In the genomic region with DNA sequence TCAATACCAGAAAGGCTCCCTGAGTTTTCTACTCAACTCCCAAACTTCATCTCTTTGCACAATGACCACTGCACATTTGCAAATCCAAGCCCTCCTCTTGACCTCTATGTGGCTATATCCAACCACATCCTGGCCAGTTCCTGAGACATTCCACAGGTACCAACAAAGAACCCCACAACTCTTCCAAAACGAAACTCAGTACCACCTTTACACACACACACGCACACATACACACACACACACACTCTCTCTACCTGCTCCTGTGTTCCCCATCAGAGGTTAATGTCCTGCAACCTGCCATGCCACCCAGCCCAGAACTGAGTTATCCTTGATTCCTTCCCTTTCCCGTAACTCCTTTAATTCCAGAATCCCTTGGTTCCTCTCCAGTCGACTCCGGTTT, we compare ENCODE assay signal across 1 cellular context.
TF ChIP-seq lines count a peak whose summit lies in the region.

No MANE protein-coding gene starts in this region.

TF ChIP-seq in HepG2, 621 proteins besides CTCF, POLR2A, EP300 and RAD21:
- no peak for TF ChIP-seq JUND (CRISPR knock-in tag; IDR thresholded peaks at IDR 0.05)
- 0 out of 2 replicates have a peak, but pooled peaks have one; percentile 13 for TF ChIP-seq FOXA1 (IDR thresholded peaks at IDR 0.05)
- no peak for TF ChIP-seq FOXA1 (CRISPR knock-in tag; IDR thresholded peaks at IDR 0.05)
- no peak for TF ChIP-seq FLYWCH1 (CRISPR knock-in tag; IDR thresholded peaks at IDR 0.05)
- TF ChIP-seq NBN (conservative IDR thresholded peaks at IDR 0.05): 0 out of 2 replicates have a peak, but pooled peaks have one; percentile 51
- TF ChIP-seq IKZF1 (IDR thresholded peaks at IDR 0.05): 0 out of 2 replicates have a peak, but pooled peaks have one; percentile 46
- TF ChIP-seq SKI (IDR thresholded peaks at IDR 0.05; ENCODE audit: partially characterized antibody): no peak
